Comparison of ENCODE assay signal across 8 cellular contexts in genomic region chr7:94087664-94088352, GRCh38.
A peak's percentile ranks its signal among the peaks of the same experiment; 100 is the strongest.
DNase-seq lines count a peak whose midpoint lies in the region; ATAC-seq and TF ChIP-seq lines count a peak whose summit lies in the region.

No MANE protein-coding gene starts in this region.

- no peaks in the 10 kb centered on the region for H3K36me3 Mint-ChIP-seq in activated T-helper 2 cell treated with anti-CD3 and anti-CD28 coated beads, Interferon-gamma antibody, Interleukin-2, Interleukin-4, amounts not matched to agents 10 μg/mL and 5 μg/mL and 100 μg/mL, durations not matched to agents 14 hours and 24 hours and 36 hours (ENCODE audit: low read depth)
- no peaks in the 10 kb centered on the region for H3K36me3 Mint-ChIP-seq in progenitor cell of endocrine pancreas (ENCODE audit: insufficient read depth)

- H3K27ac Mint-ChIP-seq in activated T-helper 2 cell treated with anti-CD3 and anti-CD28 coated beads, Interferon-gamma antibody, Interleukin-2, Interleukin-4, amounts not matched to agents 10 μg/mL and 5 μg/mL and 100 μg/mL, durations not matched to agents 14 hours and 24 hours and 36 hours = no peak overlapping the region
- H3K27ac Mint-ChIP-seq in progenitor cell of endocrine pancreas = no peak overlapping the region

- no peaks in the 10 kb centered on the region for H3K4me1 ChIP-seq in NT2/D1 (ENCODE audit: insufficient read depth, insufficient read length)

- H3K4me3 Mint-ChIP-seq in activated T-helper 2 cell treated with anti-CD3 and anti-CD28 coated beads, Interferon-gamma antibody, Interleukin-2, Interleukin-4, amounts not matched to agents 10 μg/mL and 5 μg/mL and 100 μg/mL, durations not matched to agents 14 hours and 24 hours and 36 hours (ENCODE audit: low read depth) = peak overlapping the region; percentile 37
- no peak overlapping the region for H3K4me3 Mint-ChIP-seq in progenitor cell of endocrine pancreas (ENCODE audit: low read depth)

- TF ChIP-seq CTCF in progenitor cell of endocrine pancreas (IDR thresholded peaks at IDR 0.05; ENCODE audit: unreplicated experiment) = peak; percentile 82

- no peaks in the 10 kb centered on the region for H3K9me3 ChIP-seq in NT2/D1 (ENCODE audit: insufficient read depth, low read length)

- no peaks in the 10 kb centered on the region for H3K27me3 ChIP-seq in NT2/D1 (ENCODE audit: insufficient read depth, insufficient read length)

- DNase-seq in G401 (ENCODE audit: low spot score) (peak; percentile 46), HT-29 (ENCODE audit: low spot score) (peak; percentile 72), NT2/D1 (ENCODE audit: low read depth, low spot score) (peak; percentile 54), glomerular visceral epithelial cell (ENCODE audit: extremely low spot score) (peak; percentile 73), progenitor cell of endocrine pancreas (ENCODE audit: low spot score, unreplicated experiment) (no peak), UCSD-AML1 (lab: John Stamatoyannopoulos, UW; ENCODE audit: unreplicated experiment) (no peak)
- peak; percentile 34 for DNase-seq in activated T-helper 2 cell treated with anti-CD3 and anti-CD28 coated beads, Interferon-gamma antibody, Interleukin-2, Interleukin-4, amounts not matched to agents 10 μg/mL and 5 μg/mL and 100 μg/mL, durations not matched to agents 14 hours and 24 hours and 36 hours (ENCODE audit: low spot score)

- no peak overlapping the region for H3K9ac ChIP-seq in NT2/D1 (ENCODE audit: insufficient read length, low read depth)

- H3K27me3 Mint-ChIP-seq in activated T-helper 2 cell treated with anti-CD3 and anti-CD28 coated beads, Interferon-gamma antibody, Interleukin-2, Interleukin-4, amounts not matched to agents 10 μg/mL and 5 μg/mL and 100 μg/mL, durations not matched to agents 14 hours and 24 hours and 36 hours (ENCODE audit: low read depth) = peaks cover 41% of the 10 kb centered on the region
- H3K27me3 Mint-ChIP-seq in progenitor cell of endocrine pancreas = peaks cover 35% of the 10 kb centered on the region

- H3K9me3 Mint-ChIP-seq in activated T-helper 2 cell treated with anti-CD3 and anti-CD28 coated beads, Interferon-gamma antibody, Interleukin-2, Interleukin-4, amounts not matched to agents 10 μg/mL and 5 μg/mL and 100 μg/mL, durations not matched to agents 14 hours and 24 hours and 36 hours = no peaks in the 10 kb centered on the region
- H3K9me3 Mint-ChIP-seq in progenitor cell of endocrine pancreas (ENCODE audit: low read depth) = no peaks in the 10 kb centered on the region

- no peaks in the 10 kb centered on the region for H3K36me3 ChIP-seq in NT2/D1 (ENCODE audit: insufficient read depth, insufficient read length, low read length)

- peak; percentile 99 for ATAC-seq in GM21526 (IDR thresholded peaks at IDR 0.05; ENCODE audit: low FRiP score, unreplicated experiment)

- H3K4me1 Mint-ChIP-seq in activated T-helper 2 cell treated with anti-CD3 and anti-CD28 coated beads, Interferon-gamma antibody, Interleukin-2, Interleukin-4, amounts not matched to agents 10 μg/mL and 5 μg/mL and 100 μg/mL, durations not matched to agents 14 hours and 24 hours and 36 hours (ENCODE audit: low read depth) = peaks cover 6% of the 10 kb centered on the region
- H3K4me1 Mint-ChIP-seq in progenitor cell of endocrine pancreas (ENCODE audit: low read depth) = peaks cover 1% of the 10 kb centered on the region

- intact Hi-C loops in activated T-helper 2 cell treated with anti-CD3 and anti-CD28 coated beads, Interferon-gamma antibody, Interleukin-2, Interleukin-4, amounts not matched to agents 10 μg/mL and 5 μg/mL and 100 μg/mL, durations not matched to agents 14 hours and 24 hours and 36 hours (cut with micrococcal nuclease) = loop anchor here (2.0 to 10.0 kb wide), 4 partner anchors 86 to 843 kb away; partner anchors contain the start of genes BET1 and COL1A2

- no peak overlapping the region for H3K4me3 ChIP-seq in NT2/D1 (ENCODE audit: insufficient read length, low read depth)

- in situ Hi-C loops in G401 (cut with HindIII; ENCODE audit: low sequenced_read_pairs) = no loop called here

Comparison
In these comparisons a context has a peak if more than half of its experiments do, and no peak if none do; other contexts are left out.
1. DNase-seq: peak in G401 (single experiment), HT-29 (single experiment), NT2/D1 (single experiment), activated T-helper 2 cell treated with anti-CD3 and anti-CD28 coated beads, Interferon-gamma antibody, Interleukin-2, Interleukin-4, amounts not matched to agents 10 μg/mL and 5 μg/mL and 100 μg/mL, durations not matched to agents 14 hours and 24 hours and 36 hours (single experiment) and glomerular visceral epithelial cell (single experiment); none in progenitor cell of endocrine pancreas (single experiment) and UCSD-AML1 (single experiment).